1 cellular context compared by ENCODE assay signal in the genomic region with DNA sequence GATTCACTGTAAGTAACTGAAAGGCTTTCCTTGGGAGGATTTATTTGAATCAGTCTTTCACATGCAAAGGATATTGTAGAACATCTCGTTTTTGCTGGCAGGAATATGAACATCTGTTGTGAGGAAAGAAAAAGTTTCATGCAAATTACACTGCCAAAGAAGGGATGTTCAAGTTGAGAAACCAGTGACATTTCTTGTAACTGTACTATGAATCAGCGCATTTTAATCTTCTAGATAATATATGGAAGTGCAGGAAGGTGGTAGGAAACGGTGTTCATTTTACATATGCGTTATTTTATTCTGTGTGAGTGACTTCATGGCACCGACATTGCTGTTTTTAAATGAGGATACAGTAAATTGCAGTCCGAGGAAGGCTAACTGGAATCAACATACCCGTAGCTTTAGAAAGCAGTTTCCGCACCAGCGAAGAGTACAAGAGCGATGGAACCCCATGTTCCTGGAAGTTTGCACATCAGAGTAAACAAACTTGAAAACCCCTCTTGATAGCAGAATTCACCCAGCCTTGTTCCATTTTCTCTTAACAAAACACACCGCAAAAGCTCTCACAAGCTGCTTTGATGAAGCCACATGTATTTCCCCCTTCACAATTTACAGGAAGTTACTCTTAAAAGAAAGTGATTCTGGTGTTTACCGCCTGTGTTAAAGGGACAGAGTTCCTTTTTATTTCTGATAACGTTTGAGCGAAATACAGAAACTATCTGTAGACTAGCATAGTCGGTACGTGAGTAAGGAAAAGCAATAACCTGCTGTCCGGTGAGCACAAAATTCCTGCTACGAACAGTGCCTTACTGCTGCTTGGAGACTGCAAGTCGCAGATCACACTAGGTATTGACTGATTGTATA.
A peak's percentile ranks its signal among the peaks of the same experiment; 100 is the strongest.
TF ChIP-seq lines count a peak whose summit lies in the region.

No MANE protein-coding gene starts in this region.

TF ChIP-seq in K562, 482 proteins besides CTCF, POLR2A, EP300 and RAD21 (continued from another document and continues in another):
- peak; percentile 15; the same call in 1 of the 2 replicates for TF ChIP-seq CTBP1 (IDR thresholded peaks at IDR 0.05; ENCODE audit: borderline replicate concordance)
- TF ChIP-seq ARID3B (CRISPR knock-in tag; IDR thresholded peaks at IDR 0.05; ENCODE audit: borderline replicate concordance): no peak
- TF ChIP-seq TEAD4 (IDR thresholded peaks at IDR 0.05; ENCODE audit: low read length): 0 out of 2 replicates have a peak, but pooled peaks have one; percentile 21
- no peak for TF ChIP-seq TEAD4 (CRISPR knock-in tag; IDR thresholded peaks at IDR 0.05; ENCODE audit: borderline replicate concordance)
- TF ChIP-seq RBFOX2 (IDR thresholded peaks at IDR 0.05; ENCODE audit: low read depth, low read length): peak; percentile 57
- TF ChIP-seq JUND (IDR thresholded peaks at IDR 0.05; ENCODE audit: borderline replicate concordance, low read depth, low read length): 0 out of 2 replicates have a peak, but pooled peaks have one; percentile 9
- no peak for TF ChIP-seq JUND (tag; IDR thresholded peaks at IDR 0.05; ENCODE audit: borderline replicate concordance, low read depth, low read length)
- no peak for TF ChIP-seq MCM2 (IDR thresholded peaks at IDR 0.05; ENCODE audit: low read depth)
- no peak for TF ChIP-seq FOXK1 (CRISPR knock-in tag; IDR thresholded peaks at IDR 0.05; ENCODE audit: borderline replicate concordance)
- TF ChIP-seq POLR2AphosphoS2 (IDR thresholded peaks at IDR 0.05; ENCODE audit: low read length): no peak
- no peak for TF ChIP-seq TBL1XR1 (IDR thresholded peaks at IDR 0.05; ENCODE audit: low read length in 2 of 2)
- TF ChIP-seq CAMTA2 (CRISPR knock-in tag; conservative IDR thresholded peaks at IDR 0.05): no peak
- TF ChIP-seq, protein P1, sequence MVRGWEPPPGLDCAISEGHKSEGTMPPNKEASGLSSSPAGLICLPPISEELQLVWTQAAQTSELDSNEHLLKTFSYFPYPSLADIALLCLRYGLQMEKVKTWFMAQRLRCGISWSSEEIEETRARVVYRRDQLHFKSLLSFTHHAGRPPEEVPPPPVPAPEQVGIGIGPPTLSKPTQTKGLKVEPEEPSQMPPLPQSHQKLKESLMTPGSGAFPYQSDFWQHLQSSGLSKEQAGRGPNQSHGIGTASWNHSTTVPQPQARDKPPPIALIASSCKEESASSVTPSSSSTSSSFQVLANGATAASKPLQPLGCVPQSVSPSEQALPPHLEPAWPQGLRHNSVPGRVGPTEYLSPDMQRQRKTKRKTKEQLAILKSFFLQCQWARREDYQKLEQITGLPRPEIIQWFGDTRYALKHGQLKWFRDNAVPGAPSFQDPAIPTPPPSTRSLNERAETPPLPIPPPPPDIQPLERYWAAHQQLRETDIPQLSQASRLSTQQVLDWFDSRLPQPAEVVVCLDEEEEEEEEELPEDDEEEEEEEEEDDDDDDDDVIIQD (CRISPR knock-in tag; IDR thresholded peaks at IDR 0.05): no peak
- TF ChIP-seq ILK (tag; IDR thresholded peaks at IDR 0.05; ENCODE audit: borderline replicate concordance, low read depth): no peak
- TF ChIP-seq POLR2G (IDR thresholded peaks at IDR 0.05; ENCODE audit: low read depth, low read length): 0 out of 2 replicates have a peak, but pooled peaks have one; percentile 34
- TF ChIP-seq CLOCK (CRISPR knock-in tag; IDR thresholded peaks at IDR 0.05; ENCODE audit: borderline replicate concordance): no peak
- no peak; the same call in 1 of the 2 replicates for TF ChIP-seq CUX1 (CRISPR knock-in tag; IDR thresholded peaks at IDR 0.05)
- 0 out of 2 replicates have a peak, but pooled peaks have one; percentile 44 for TF ChIP-seq GABPB1 (CRISPR knock-in tag; IDR thresholded peaks at IDR 0.05)
- TF ChIP-seq ZNF232 (CRISPR knock-in tag; IDR thresholded peaks at IDR 0.05): no peak
- TF ChIP-seq CHD2 (IDR thresholded peaks at IDR 0.05; ENCODE audit: low read depth, low read length): no peak
- TF ChIP-seq CEBPG (CRISPR knock-in tag; IDR thresholded peaks at IDR 0.05): no peak
- TF ChIP-seq CEBPG (tag; conservative IDR thresholded peaks at IDR 0.05 in 1 of 2, IDR thresholded peaks at IDR 0.05 in 1 of 2): no peak; a peak in 1 of 4 replicates
- no peak for TF ChIP-seq JUN (IDR thresholded peaks at IDR 0.05; ENCODE audit: borderline replicate concordance, low read depth, low read length)
- TF ChIP-seq JUN (CRISPR knock-in tag; IDR thresholded peaks at IDR 0.05; ENCODE audit: borderline replicate concordance): no peak
- TF ChIP-seq, protein P2, sequence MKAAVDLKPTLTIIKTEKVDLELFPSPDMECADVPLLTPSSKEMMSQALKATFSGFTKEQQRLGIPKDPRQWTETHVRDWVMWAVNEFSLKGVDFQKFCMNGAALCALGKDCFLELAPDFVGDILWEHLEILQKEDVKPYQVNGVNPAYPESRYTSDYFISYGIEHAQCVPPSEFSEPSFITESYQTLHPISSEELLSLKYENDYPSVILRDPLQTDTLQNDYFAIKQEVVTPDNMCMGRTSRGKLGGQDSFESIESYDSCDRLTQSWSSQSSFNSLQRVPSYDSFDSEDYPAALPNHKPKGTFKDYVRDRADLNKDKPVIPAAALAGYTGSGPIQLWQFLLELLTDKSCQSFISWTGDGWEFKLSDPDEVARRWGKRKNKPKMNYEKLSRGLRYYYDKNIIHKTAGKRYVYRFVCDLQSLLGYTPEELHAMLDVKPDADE (conservative IDR thresholded peaks at IDR 0.05; ENCODE audit: control insufficient read depth, low read depth, low read length): no peak
- peak; percentile 78 for TF ChIP-seq SMARCA4 (IDR thresholded peaks at IDR 0.05)
- TF ChIP-seq ZNF140 (CRISPR knock-in tag; IDR thresholded peaks at IDR 0.05): no peak
- TF ChIP-seq FOSL1 (tag; conservative IDR thresholded peaks at IDR 0.05): peak; percentile 59
- no peak for TF ChIP-seq ZNF175 (CRISPR knock-in tag; IDR thresholded peaks at IDR 0.05; ENCODE audit: low read depth)
- no peak for TF ChIP-seq PHF21A (IDR thresholded peaks at IDR 0.05; ENCODE audit: borderline replicate concordance, low read depth)
- no peak for TF ChIP-seq SMAD3 (CRISPR knock-in tag; conservative IDR thresholded peaks at IDR 0.05)
- no peak for TF ChIP-seq ETV5 (CRISPR knock-in tag; IDR thresholded peaks at IDR 0.05; ENCODE audit: low read depth)
- no peak for TF ChIP-seq ZC3H11A (IDR thresholded peaks at IDR 0.05; ENCODE audit: low read depth, low read length)
- no peak for TF ChIP-seq ATF1 (CRISPR knock-in tag; IDR thresholded peaks at IDR 0.05)
- TF ChIP-seq ATF1 (tag; IDR thresholded peaks at IDR 0.05): 0 out of 2 replicates have a peak, but pooled peaks have one; percentile 18
- no peak for TF ChIP-seq HMGXB4 (CRISPR knock-in tag; IDR thresholded peaks at IDR 0.05)
- TF ChIP-seq TAF1 (IDR thresholded peaks at IDR 0.05; ENCODE audit: control insufficient read depth, extremely low read depth, insufficient read depth, low read length, severe bottlenecking): peak; percentile 24
- 0 out of 2 replicates have a peak, but pooled peaks have one; percentile 22 for TF ChIP-seq ZKSCAN8 (CRISPR knock-in tag; IDR thresholded peaks at IDR 0.05)
- no peak for TF ChIP-seq KLF16 (IDR thresholded peaks at IDR 0.05)
- no peak for TF ChIP-seq ZFP30 (CRISPR knock-in tag; IDR thresholded peaks at IDR 0.05; ENCODE audit: borderline replicate concordance)
- TF ChIP-seq, protein P3, sequence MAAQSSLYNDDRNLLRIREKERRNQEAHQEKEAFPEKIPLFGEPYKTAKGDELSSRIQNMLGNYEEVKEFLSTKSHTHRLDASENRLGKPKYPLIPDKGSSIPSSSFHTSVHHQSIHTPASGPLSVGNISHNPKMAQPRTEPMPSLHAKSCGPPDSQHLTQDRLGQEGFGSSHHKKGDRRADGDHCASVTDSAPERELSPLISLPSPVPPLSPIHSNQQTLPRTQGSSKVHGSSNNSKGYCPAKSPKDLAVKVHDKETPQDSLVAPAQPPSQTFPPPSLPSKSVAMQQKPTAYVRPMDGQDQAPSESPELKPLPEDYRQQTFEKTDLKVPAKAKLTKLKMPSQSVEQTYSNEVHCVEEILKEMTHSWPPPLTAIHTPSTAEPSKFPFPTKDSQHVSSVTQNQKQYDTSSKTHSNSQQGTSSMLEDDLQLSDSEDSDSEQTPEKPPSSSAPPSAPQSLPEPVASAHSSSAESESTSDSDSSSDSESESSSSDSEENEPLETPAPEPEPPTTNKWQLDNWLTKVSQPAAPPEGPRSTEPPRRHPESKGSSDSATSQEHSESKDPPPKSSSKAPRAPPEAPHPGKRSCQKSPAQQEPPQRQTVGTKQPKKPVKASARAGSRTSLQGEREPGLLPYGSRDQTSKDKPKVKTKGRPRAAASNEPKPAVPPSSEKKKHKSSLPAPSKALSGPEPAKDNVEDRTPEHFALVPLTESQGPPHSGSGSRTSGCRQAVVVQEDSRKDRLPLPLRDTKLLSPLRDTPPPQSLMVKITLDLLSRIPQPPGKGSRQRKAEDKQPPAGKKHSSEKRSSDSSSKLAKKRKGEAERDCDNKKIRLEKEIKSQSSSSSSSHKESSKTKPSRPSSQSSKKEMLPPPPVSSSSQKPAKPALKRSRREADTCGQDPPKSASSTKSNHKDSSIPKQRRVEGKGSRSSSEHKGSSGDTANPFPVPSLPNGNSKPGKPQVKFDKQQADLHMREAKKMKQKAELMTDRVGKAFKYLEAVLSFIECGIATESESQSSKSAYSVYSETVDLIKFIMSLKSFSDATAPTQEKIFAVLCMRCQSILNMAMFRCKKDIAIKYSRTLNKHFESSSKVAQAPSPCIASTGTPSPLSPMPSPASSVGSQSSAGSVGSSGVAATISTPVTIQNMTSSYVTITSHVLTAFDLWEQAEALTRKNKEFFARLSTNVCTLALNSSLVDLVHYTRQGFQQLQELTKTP (IDR thresholded peaks at IDR 0.05; ENCODE audit: low read depth in 1 of 2, partially characterized antibody in 2 of 2): peak in 1 of 2 experiments; percentile 73
